Comparison of ENCODE assay signal across 8 cellular contexts in the genomic region with DNA sequence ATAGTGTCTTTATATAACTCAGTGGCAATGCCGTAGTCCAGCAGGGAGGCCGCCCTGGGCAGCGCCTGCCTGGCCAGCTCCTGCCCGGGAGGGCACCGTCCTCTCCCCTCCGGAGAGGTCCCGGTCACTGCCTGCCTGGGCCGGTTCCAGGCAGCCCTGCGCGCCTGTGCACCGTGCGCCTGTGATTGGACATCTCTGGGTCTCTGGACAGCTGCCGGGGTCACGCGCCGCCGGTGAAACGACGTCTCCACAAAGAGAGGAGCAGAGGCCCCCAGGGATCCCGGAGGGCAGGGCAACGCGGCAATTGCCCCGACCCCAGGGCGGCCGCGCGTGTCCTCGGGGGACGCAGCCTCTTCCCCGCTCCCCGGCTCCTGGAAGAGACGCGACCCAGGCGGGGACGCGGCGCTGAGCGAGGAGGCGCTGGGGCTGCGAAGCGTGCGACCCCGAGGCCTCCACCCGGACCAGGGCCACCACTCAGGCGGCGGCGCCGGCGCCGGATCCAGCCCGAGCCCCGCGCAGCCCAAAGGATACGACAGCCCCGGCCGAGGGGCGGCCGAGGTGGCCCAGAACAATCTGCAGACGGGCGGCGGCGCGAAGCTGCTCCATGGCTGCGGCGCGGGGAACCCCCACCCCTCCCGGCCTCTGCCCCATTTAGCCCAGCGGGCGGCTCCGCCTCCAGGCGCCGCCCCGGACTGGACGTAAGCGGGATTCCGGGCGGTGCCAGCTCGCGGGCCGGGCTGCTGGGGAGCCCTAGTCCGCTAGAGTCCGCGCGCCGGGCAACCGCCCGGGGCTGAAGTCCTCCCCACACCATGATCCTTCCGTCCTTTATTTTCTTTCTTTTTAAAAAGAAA. TPM values are rescaled to one million over a fixed set of nuclear protein-coding genes. Genes with fewer than 3 reads are reported as not detected.
A peak's percentile ranks its signal among the peaks of the same experiment; 100 is the strongest.
DNase-seq lines count a peak whose midpoint lies in the region; ATAC-seq and TF ChIP-seq lines count a peak whose summit lies in the region.

PHYH (minus strand) TSS at position 628 of the 851 bp plus-strand sequence; CDS start at position 606, 22 bp downstream.

- H3K4me3 ChIP-seq in fibroblast of villous mesenchyme (ENCODE audit: low read depth, low read length), result peak within 1 kb of the TSS; percentile 69

- DNase-seq in DMS53 treated with DMSO at 0.1 percent for 48 hours (lab: John Stamatoyannopoulos, UW; ENCODE audit: unreplicated experiment) (peak; percentile 80), HuH-7 (ENCODE audit: low spot score) (peak; percentile 90), SHP77 (lab: John Stamatoyannopoulos, UW) (peak; percentile 64 to 75), activated gamma-delta T cell treated with Interleukin-2 at 50 U/mL for 16 hours (peak; percentile 75), fibroblast of villous mesenchyme (ENCODE audit: low read depth) (peak; percentile 84), neural crest cell (ENCODE audit: low read depth, low spot score) (peak; percentile 68)
- peak; percentile 73 to 79 for DNase-seq in stimulated activated naive CD8-positive, alpha-beta T cell treated with anti-CD3 and anti-CD28 coated beads, Interleukin-15, amount 100 ng/mL, for 72 hours

- TF ChIP-seq CTCF in fibroblast of villous mesenchyme (IDR thresholded peaks at IDR 0.05; ENCODE audit: insufficient read depth, low read depth, low read length) (no peak), neural crest cell (conservative IDR thresholded peaks at IDR 0.05) (no peak)

- H3K4me1 Mint-ChIP-seq in neural crest cell, result peaks cover 21% of the 10 kb centered on the region
- peaks cover 33% of the 10 kb centered on the region for H3K4me1 Mint-ChIP-seq in stimulated activated naive CD8-positive, alpha-beta T cell treated with anti-CD3 and anti-CD28 coated beads, Interleukin-15, amount 100 ng/mL, for 72 hours

- peak within 1 kb of the TSS; percentile 85 for H3K4me3 Mint-ChIP-seq in neural crest cell
- peak within 1 kb of the TSS; percentile 78 to 88 for H3K4me3 Mint-ChIP-seq in stimulated activated naive CD8-positive, alpha-beta T cell treated with anti-CD3 and anti-CD28 coated beads, Interleukin-15, amount 100 ng/mL, for 72 hours

- H3K36me3 Mint-ChIP-seq in neural crest cell (ENCODE audit: low read depth), result no peaks in the 10 kb centered on the region

- no peaks in the 10 kb centered on the region for H3K9me3 Mint-ChIP-seq in neural crest cell
- no peaks in the 10 kb centered on the region for H3K9me3 Mint-ChIP-seq in stimulated activated naive CD8-positive, alpha-beta T cell treated with anti-CD3 and anti-CD28 coated beads, Interleukin-15, amount 100 ng/mL, for 72 hours

- H3K27ac Mint-ChIP-seq in neural crest cell (ENCODE audit: unreplicated experiment), result peak within 1 kb of the TSS; percentile 84
- H3K27ac Mint-ChIP-seq in stimulated activated naive CD8-positive, alpha-beta T cell treated with anti-CD3 and anti-CD28 coated beads, Interleukin-15, amount 100 ng/mL, for 72 hours, result peak within 1 kb of the TSS; percentile 85 to 95

- ATAC-seq in GM21423 (IDR thresholded peaks at IDR 0.05; ENCODE audit: unreplicated experiment), result peak; percentile 70
- peak; percentile 75 for ATAC-seq in stimulated activated naive CD8-positive, alpha-beta T cell treated with anti-CD3 and anti-CD28 coated beads, Interleukin-15, amount 100 ng/mL, for 72 hours

- no peaks in the 10 kb centered on the region for H3K27me3 Mint-ChIP-seq in neural crest cell (ENCODE audit: low read depth)
- H3K27me3 Mint-ChIP-seq in stimulated activated naive CD8-positive, alpha-beta T cell treated with anti-CD3 and anti-CD28 coated beads, Interleukin-15, amount 100 ng/mL, for 72 hours, result no peaks in the 10 kb centered on the region

RNA-seq across cellular contexts. Expression of gene PHYH, which starts in this region (rescaled TPM):
- total RNA-seq in fibroblast of villous mesenchyme, result 14.5 and 16.0 TPM in 2 replicates
- 14.9 and 15.1 TPM in 2 replicates for total RNA-seq in neural crest cell

Comparison
In these comparisons a context has a peak if more than half of its experiments do, and no peak if none do; other contexts are left out.
1. Peak in every context shown above with its lines: DNase-seq, ATAC-seq and H3K4me3 ChIP-seq.